ENCODE assay signal across 23 cellular contexts in the genomic region with DNA sequence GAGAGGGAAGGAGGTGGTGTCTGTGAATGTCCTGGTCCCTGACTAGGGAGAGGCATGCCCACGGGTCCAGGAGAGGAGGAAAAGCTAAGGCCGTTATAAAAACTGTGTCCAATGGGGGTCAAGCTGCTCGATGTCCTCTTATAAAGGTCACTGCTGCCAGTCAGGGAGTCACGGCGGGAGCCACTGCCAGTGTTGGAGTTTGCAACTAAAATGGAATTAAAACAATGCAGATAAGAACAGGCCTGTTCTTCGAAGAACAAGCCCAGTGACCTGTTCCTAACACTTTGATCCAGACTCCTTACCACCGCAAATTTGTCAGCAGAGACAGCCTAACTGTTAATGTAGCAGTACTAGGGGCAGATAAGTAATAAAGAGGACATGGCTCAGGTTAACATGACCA. TPM values are rescaled to one million over a fixed set of nuclear protein-coding genes. Genes with fewer than 3 reads are reported as not detected.
A peak's percentile ranks its signal among the peaks of the same experiment; 100 is the strongest.
DNase-seq lines count a peak whose midpoint lies in the region; ATAC-seq, FAIRE-seq and TF ChIP-seq lines count a peak whose summit lies in the region.
"Had no signal": no experiment of that assay in that cellular context is flagged by ENCODE, and none has a peak within 500 bp of the region (broad histone marks: within the 10 kb centered on the region; RNA-seq: fewer than 3 reads in every experiment).

No MANE protein-coding gene starts in this region.

- CTCF ChIA-PET in H1 (lab: Charles Lee; ENCODE audit: partially characterized antibody) = interaction anchor here (0.8 to 1.5 kb wide), 3 partner anchors 14 to 163 kb away, joined by 3 to 4 read pairs (median 3); no protein-coding TSS in a partner anchor

- intact Hi-C loops in testis (cut with DNase I; ENCODE audit: low total_unique reads) (no loop called here), uterus (cut with DNase I; ENCODE audit: low total_unique reads) (no loop called here)

- H3K14ac ChIP-seq in H1 (ENCODE audit: insufficient read length) = no peak overlapping the region

- H3K4me3 ChIP-seq in H1 (ENCODE audit: extremely low read depth in 1 of 4, insufficient read depth in 2 of 4, low read depth in 3 of 4, low read length in 4 of 4) (no peak overlapping the region), hepatocyte (no peak overlapping the region), testis (no peak overlapping the region), uterus (no peak overlapping the region)
- H3K4me3 ChIP-seq: BLaER1 treated with 17β-estradiol and CSF1 and Interleukin-3, amounts not matched to agents 10 nM and 100 nM; GM23248 had no signal

- peaks cover 5% of the 10 kb centered on the region for H3K4me1 Mint-ChIP-seq in activated naive CD8-positive, alpha-beta T cell treated with anti-CD3 and anti-CD28 coated beads, Interleukin-2, amount 50 U/mL, for 24 hours
- H3K4me1 Mint-ChIP-seq in activated naive CD8-positive, alpha-beta T cell treated with anti-CD3 and anti-CD28 coated beads for 36 hours = peaks cover 15% of the 10 kb centered on the region

- H3K27ac ChIP-seq in H1 (ENCODE audit: low read depth, low read length) (no peak overlapping the region), hepatocyte (peak overlapping the region; percentile 7), testis (no peak overlapping the region), uterus (no peak overlapping the region)
- H3K27ac ChIP-seq: BLaER1 treated with 17β-estradiol and CSF1 and Interleukin-3, amounts not matched to agents 10 nM and 100 nM; GM23248; RWPE1 had no signal

- no peaks in the 10 kb centered on the region for H3K23me2 ChIP-seq in H1 (ENCODE audit: low read depth, low read length)

- H3K27me3 ChIP-seq in H1 (replicated peaks in 1 of 4; ENCODE audit: control insufficient read depth in 3 of 4, extremely low read depth in 1 of 4, insufficient read depth in 3 of 4, low read length in 3 of 4) (no peaks in the 10 kb centered on the region), hepatocyte (no peaks in the 10 kb centered on the region), testis (no peaks in the 10 kb centered on the region), uterus (no peaks in the 10 kb centered on the region)
- H3K27me3 ChIP-seq: BLaER1 treated with 17β-estradiol and CSF1 and Interleukin-3, amounts not matched to agents 10 nM and 100 nM had no signal

- POLR2A ChIA-PET in H1 (lab: Charles Lee; ENCODE audit: partially characterized antibody) = no interaction called here

- H2AK5ac ChIP-seq in H1 (ENCODE audit: low read depth, low read length) = no peak overlapping the region

- no peak overlapping the region for H2BK12ac ChIP-seq in H1 (ENCODE audit: low read depth, low read length)

- H3K79me2 ChIP-seq in H1 (ENCODE audit: control insufficient read depth in 1 of 2, insufficient read depth in 2 of 2, low read length in 2 of 2) (peaks cover 0 to 67% of the 10 kb centered on the region in 2 experiments; a peak in 2 of 4 replicates), hepatocyte (peaks cover 93% of the 10 kb centered on the region)

- no peak overlapping the region for H2BK5ac ChIP-seq in H1 (ENCODE audit: low read depth, low read length)

- no peak for TF ChIP-seq CTCF in H1 (IDR thresholded peaks at IDR 0.05; ENCODE audit: control extremely low read depth in 1 of 3, insufficient read depth in 1 of 3, low read depth in 1 of 3, low read length in 3 of 3)
- TF ChIP-seq CTCF in hepatocyte (IDR thresholded peaks at IDR 0.05; ENCODE audit: poor library complexity) = no peak
- no peak for TF ChIP-seq CTCF in testis (IDR thresholded peaks at IDR 0.05)
- no peak for TF ChIP-seq CTCF in uterus (IDR thresholded peaks at IDR 0.05)

- H3K27ac Mint-ChIP-seq in activated naive CD8-positive, alpha-beta T cell treated with anti-CD3 and anti-CD28 coated beads, Interleukin-2, amount 50 U/mL, for 24 hours = peak overlapping the region; percentile 23
- no peak overlapping the region for H3K27ac Mint-ChIP-seq in activated naive CD8-positive, alpha-beta T cell treated with anti-CD3 and anti-CD28 coated beads for 36 hours
- H3K27ac Mint-ChIP-seq: activated naive CD8-positive, alpha-beta T cell; activated T-helper 1 cell treated with anti-CD3 and anti-CD28 coated beads, Interleukin-12 subunit alpha, Interleukin-12 subunit beta, Interleukin-2, Interleukin-4 antibody, amounts not matched to agents 30 ng/mL and 10 ng/mL and 1 ng/mL, durations not matched to agents 14 hours and 24 hours and 36 hours; dendritic cell treated with granulocyte-macrophage colony-stimulating factor and Interleukin-4, amounts not matched to agents 40 ng/mL and 50 ng/mL, for 4 days had no signal

- no peak for FAIRE-seq in H1 (lab: Jason Lieb, UNC)
- FAIRE-seq: endothelial cell of umbilical vein, urothelium cell line had no signal

- no peak for ATAC-seq in activated naive CD8-positive, alpha-beta T cell treated with anti-CD3 and anti-CD28 coated beads, Interleukin-2, amount 50 U/mL, for 24 hours
- no peak for ATAC-seq in GM21619 (IDR thresholded peaks at IDR 0.05; ENCODE audit: unreplicated experiment)

- H2BK120ac ChIP-seq in H1 (replicated peaks; ENCODE audit: low read depth, low read length) = no peak overlapping the region

- H4K20me1 ChIP-seq in H1 (replicated peaks in 1 of 2; ENCODE audit: control insufficient read depth in 1 of 2, insufficient read depth in 2 of 2, low read length in 2 of 2) (peaks cover 9 to 10% of the 10 kb centered on the region in 2 experiments), hepatocyte (ENCODE audit: insufficient read depth, poor library complexity, severe bottlenecking) (peaks cover 54% of the 10 kb centered on the region)

- H3K4ac ChIP-seq in H1 (replicated peaks; ENCODE audit: insufficient read length, low read depth, low read length) = no peak overlapping the region

- H3K9ac ChIP-seq in H1 (replicated peaks in 1 of 4; ENCODE audit: extremely low read depth in 1 of 4, low read depth in 3 of 4, low read length in 3 of 4) = no peak overlapping the region
- H3K9ac ChIP-seq: BLaER1 treated with 17β-estradiol and CSF1 and Interleukin-3, amounts not matched to agents 10 nM and 100 nM; GM23248 had no signal

- H3K36me3 Mint-ChIP-seq in activated naive CD8-positive, alpha-beta T cell treated with anti-CD3 and anti-CD28 coated beads, Interleukin-2, amount 50 U/mL, for 24 hours (ENCODE audit: low read depth) = peaks cover 74% of the 10 kb centered on the region
- peaks cover 44% of the 10 kb centered on the region for H3K36me3 Mint-ChIP-seq in activated naive CD8-positive, alpha-beta T cell treated with anti-CD3 and anti-CD28 coated beads for 36 hours

- H3K4me2 ChIP-seq in H1 (ENCODE audit: insufficient read depth in 1 of 2, low read depth in 2 of 2, low read length in 2 of 2) = no peak overlapping the region
- no peak overlapping the region for H3K4me2 ChIP-seq in hepatocyte
- H3K4me2 ChIP-seq: BLaER1 treated with 17β-estradiol and CSF1 and Interleukin-3, amounts not matched to agents 10 nM and 100 nM had no signal

- peak overlapping the region; percentile 21; the same call in 1 of the 2 replicates for H4K8ac ChIP-seq in H1 (ENCODE audit: extremely low read depth, insufficient read depth, low read length)

- no peak overlapping the region for H4K5ac ChIP-seq in H1 (ENCODE audit: insufficient read length, low read depth, low read length)

- no peaks in the 10 kb centered on the region for H3K9me3 Mint-ChIP-seq in activated naive CD8-positive, alpha-beta T cell treated with anti-CD3 and anti-CD28 coated beads, Interleukin-2, amount 50 U/mL, for 24 hours
- no peaks in the 10 kb centered on the region for H3K9me3 Mint-ChIP-seq in activated naive CD8-positive, alpha-beta T cell treated with anti-CD3 and anti-CD28 coated beads for 36 hours
- H3K9me3 Mint-ChIP-seq: activated T-helper 1 cell treated with anti-CD3 and anti-CD28 coated beads, Interleukin-12 subunit alpha, Interleukin-12 subunit beta, Interleukin-2, Interleukin-4 antibody, amounts not matched to agents 30 ng/mL and 10 ng/mL and 1 ng/mL, durations not matched to agents 14 hours and 24 hours and 36 hours; dendritic cell treated with granulocyte-macrophage colony-stimulating factor and Interleukin-4, amounts not matched to agents 40 ng/mL and 50 ng/mL, for 4 days had no signal

- H3K9me2 ChIP-seq in hepatocyte (replicated peaks; ENCODE audit: insufficient read depth) = no peaks in the 10 kb centered on the region

- H3K18ac ChIP-seq in H1 (ENCODE audit: extremely low read depth, low read length) = no peak overlapping the region

- peaks cover 2% of the 10 kb centered on the region; the same call in 1 of the 2 replicates for H3K79me1 ChIP-seq in H1 (ENCODE audit: low read depth, low read length)

- H2BK20ac ChIP-seq in H1 (ENCODE audit: low read length) = no peak overlapping the region

- DNase-seq in activated naive CD8-positive, alpha-beta T cell treated with anti-CD3 and anti-CD28 coated beads, Interleukin-2, amount 50 U/mL, for 24 hours = no peak
- no peak for DNase-seq in activated naive CD8-positive, alpha-beta T cell treated with anti-CD3 and anti-CD28 coated beads for 36 hours
- no peak for DNase-seq in H1 (ENCODE audit: low read depth in 1 of 2, low spot score in 2 of 2)
- no peak for DNase-seq in hepatocyte (ENCODE audit: low spot score)
- DNase-seq in testis = peak; percentile 42
- DNase-seq in uterus = no peak
- DNase-seq in islet precursor cell = no peak
- DNase-seq: activated CD4-positive, alpha-beta T cell treated with anti-CD3 and anti-CD28 coated beads for 1 hour; activated CD8-positive, alpha-beta memory T cell treated with anti-CD3 and anti-CD28 coated beads for 24 hours; GM23248; head of caudate nucleus; MV-4-11; NCI-H1694; NCI-H748 treated with DMSO at 0.1 percent for 48 hours; stimulated activated CD4-positive, alpha-beta T cell treated with anti-CD3 and anti-CD28 coated beads, Interleukin-12 subunit alpha, Interleukin-12 subunit beta, amount 100 ng/mL, for 4 hours had no signal

- TF ChIP-seq POLR2A in H1 (IDR thresholded peaks at IDR 0.05; ENCODE audit: control extremely low read depth in 1 of 2, low read depth in 2 of 2, low read length in 2 of 2) (no peak), testis (IDR thresholded peaks at IDR 0.05) (no peak), uterus (IDR thresholded peaks at IDR 0.05) (no peak)

- no peak overlapping the region for H3K23ac ChIP-seq in H1 (ENCODE audit: insufficient read length)

- no peak overlapping the region for H3K4me3 Mint-ChIP-seq in activated naive CD8-positive, alpha-beta T cell treated with anti-CD3 and anti-CD28 coated beads, Interleukin-2, amount 50 U/mL, for 24 hours
- H3K4me3 Mint-ChIP-seq in activated naive CD8-positive, alpha-beta T cell treated with anti-CD3 and anti-CD28 coated beads for 36 hours = no peak overlapping the region
- H3K4me3 Mint-ChIP-seq: activated naive CD8-positive, alpha-beta T cell; activated T-helper 1 cell treated with anti-CD3 and anti-CD28 coated beads, Interleukin-12 subunit alpha, Interleukin-12 subunit beta, Interleukin-2, Interleukin-4 antibody, amounts not matched to agents 30 ng/mL and 10 ng/mL and 1 ng/mL, durations not matched to agents 14 hours and 24 hours and 36 hours; dendritic cell treated with granulocyte-macrophage colony-stimulating factor and Interleukin-4, amounts not matched to agents 40 ng/mL and 50 ng/mL, for 4 days had no signal

- no peaks in the 10 kb centered on the region for H3K4me1 ChIP-seq in H1 (replicated peaks in 1 of 4; ENCODE audit: control insufficient read depth in 3 of 4, insufficient read depth in 4 of 4, low read length in 3 of 4)
- H3K4me1 ChIP-seq in hepatocyte (ENCODE audit: insufficient read depth) = peaks cover 17% of the 10 kb centered on the region
- H3K4me1 ChIP-seq in testis = peaks cover 13% of the 10 kb centered on the region
- peaks cover 9 to 10% of the 10 kb centered on the region in 2 donors for H3K4me1 ChIP-seq in uterus

- H2BK15ac ChIP-seq in H1 (ENCODE audit: low read length) = no peak overlapping the region

- H3K9me3 ChIP-seq in H1 (ENCODE audit: insufficient read depth in 2 of 2, low read depth in 1 of 2, low read length in 1 of 2) (no peaks in the 10 kb centered on the region), hepatocyte (ENCODE audit: low read depth) (no peaks in the 10 kb centered on the region), testis (no peaks in the 10 kb centered on the region), uterus (no peaks in the 10 kb centered on the region)
- H3K9me3 ChIP-seq: BLaER1 treated with 17β-estradiol and CSF1 and Interleukin-3, amounts not matched to agents 10 nM and 100 nM had no signal

- no peak overlapping the region for H3K56ac ChIP-seq in H1 (replicated peaks; ENCODE audit: insufficient read length, low read depth, low read length)

- no peak overlapping the region for H4K91ac ChIP-seq in H1 (replicated peaks; ENCODE audit: insufficient read length, low read length)

- no peak for TF ChIP-seq RAD21 in H1 (IDR thresholded peaks at IDR 0.05 in 1 of 2, conservative IDR thresholded peaks at IDR 0.05 in 1 of 2; ENCODE audit: low read depth in 2 of 2, low read length in 2 of 2)

- H3K36me3 ChIP-seq in H1 (ENCODE audit: control insufficient read depth in 2 of 4, insufficient read depth in 4 of 4, low read length in 3 of 4) = peaks cover 21 to 85% (median 56%) of the 10 kb centered on the region in 4 experiments; a peak in 7 of 8 replicates
- H3K36me3 ChIP-seq in hepatocyte (replicated peaks; ENCODE audit: insufficient read depth, low read depth) = peaks cover 4% of the 10 kb centered on the region
- no peaks in the 10 kb centered on the region for H3K36me3 ChIP-seq in testis (ENCODE audit: low read depth, missing control alignments)
- H3K36me3 ChIP-seq in uterus = no peaks in the 10 kb centered on the region

- 90% methylated on average over 7 of the region's 7 CpGs; no CpG with 5 or more reads in 1 of the 2 experiments for WGBS in H1 (ENCODE audit: extremely low coverage in 1 of 2, insufficient coverage in 1 of 2, insufficient read length in 1 of 2, insufficient replicate concordance in 2 of 2, low coverage in 1 of 2, low lambda C conversion rate in 2 of 2, missing lambda C conversion rate in 1 of 2), 2 experiments
- 64% methylated on average over 7 of the region's 7 CpGs for WGBS in hepatocyte (ENCODE audit: low lambda C conversion rate, missing lambda C conversion rate)
- 46 to 52% methylated on average over 7 of the region's 7 CpGs for WGBS in testis, 2 donors

- no peak for TF ChIP-seq EP300 in H1 (IDR thresholded peaks at IDR 0.05; ENCODE audit: borderline replicate concordance in 1 of 2, low read depth in 2 of 2, low read length in 2 of 2)

- no peaks in the 10 kb centered on the region for H3K27me3 Mint-ChIP-seq in activated naive CD8-positive, alpha-beta T cell treated with anti-CD3 and anti-CD28 coated beads, Interleukin-2, amount 50 U/mL, for 24 hours
- no peaks in the 10 kb centered on the region for H3K27me3 Mint-ChIP-seq in activated naive CD8-positive, alpha-beta T cell treated with anti-CD3 and anti-CD28 coated beads for 36 hours
- H3K27me3 Mint-ChIP-seq: activated naive CD8-positive, alpha-beta T cell; dendritic cell treated with granulocyte-macrophage colony-stimulating factor and Interleukin-4, amounts not matched to agents 40 ng/mL and 50 ng/mL, for 4 days had no signal

- no peak overlapping the region for H2AFZ ChIP-seq in H1 (ENCODE audit: low read length)
- H2AFZ ChIP-seq in hepatocyte = no peak overlapping the region
- H2AFZ ChIP-seq: GM23248 had no signal

RNA-seq across cellular contexts. Expression of gene SDC3, which starts 56.1 kb away (rescaled TPM):
- under 1 TPM; 0.30 to 0.43 TPM for total RNA-seq in activated naive CD8-positive, alpha-beta T cell treated with anti-CD3 and anti-CD28 coated beads for 36 hours
- total RNA-seq in H1 (2021; fragmentation: NEBNext Ultra II Directional; extraction: Animal tissue kit (Norgen Biotek cat#: 25700)) = 26.8 and 27.0 TPM in 2 replicates
- 7.0 and 12.7 TPM in 2 replicates for polyA plus RNA-seq in H1 (2011; rRNA removed)
- 8.1 TPM for polyA plus RNA-seq in H1 (2011; cell fraction: cytosol; rRNA removed)
- polyA plus RNA-seq in H1 (2011; cell fraction: nucleus; rRNA removed) = 18.5 TPM
- polyA plus RNA-seq in H1 (2012, experiment 1 of 2) = 17.6 to 28.5 TPM (median 21.8 TPM) in 4 replicates
- 15.0 TPM for polyA plus RNA-seq in H1 (2012, experiment 2 of 2)
- polyA plus RNA-seq in H1 (2013, experiment 1 of 2) = 32.4 TPM
- polyA plus RNA-seq in H1 (2013, experiment 2 of 2) = 33.1 TPM
- 8.2 and 9.3 TPM in 2 replicates for polyA minus RNA-seq in H1 (2011; rRNA and poly(A)+ RNA removed)
- 15.2 TPM for polyA minus RNA-seq in H1 (2011; cell fraction: cytosol; rRNA and poly(A)+ RNA removed)
- polyA minus RNA-seq in H1 (2011; cell fraction: nucleus; rRNA and poly(A)+ RNA removed) = 12.0 TPM
- total RNA-seq in hepatocyte = 28.6 and 33.5 TPM in 2 replicates
- 51.0 and 60.0 TPM in 2 replicates for polyA plus RNA-seq in hepatocyte
- 1 to 10 TPM; 3.9 to 6.9 TPM for total RNA-seq in testis
- polyA plus RNA-seq in testis (ENCODE audit: insufficient read depth, low read depth, low replicate concordance) = 21.2 TPM
- total RNA-seq in uterus = 10 to 100 TPM; 12.4 to 38.3 (median 30.5) TPM
